In the genomic region with DNA sequence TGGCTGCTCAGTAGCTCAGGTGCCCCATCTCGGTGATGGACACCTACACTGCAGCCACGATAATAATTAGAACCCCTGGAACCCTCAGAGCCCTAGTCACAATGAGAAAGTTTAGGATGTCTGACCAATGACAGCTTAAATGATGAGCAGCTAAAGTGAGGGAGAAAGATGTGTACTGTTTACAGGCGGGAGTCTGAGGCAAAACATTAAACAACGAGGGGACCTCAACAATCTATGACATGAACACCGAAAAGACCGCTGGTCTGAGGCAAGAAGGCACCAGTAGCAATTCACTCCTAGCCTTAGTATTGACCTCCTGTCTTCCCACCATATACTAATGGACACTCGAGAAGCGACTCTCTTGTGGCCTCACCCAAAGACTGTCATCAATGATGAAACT, we compare ENCODE assay signal across 20 cellular contexts.
A peak's percentile ranks its signal among the peaks of the same experiment; 100 is the strongest.
DNase-seq lines count a peak whose midpoint lies in the region; TF ChIP-seq lines count a peak whose summit lies in the region.
"Had no signal": no experiment of that assay in that cellular context is flagged by ENCODE, and none has a peak within 500 bp of the region (broad histone marks: within the 10 kb centered on the region; RNA-seq: fewer than 3 reads in every experiment).

No MANE protein-coding gene starts in this region.

- TSS peak; percentile 90 for BruUV-seq in A673 (replicated peaks; lab: Mats Ljungman, UMichigan)

- TF ChIP-seq CTCF in A673 (conservative IDR thresholded peaks at IDR 0.05; ENCODE audit: low read depth, low read length) (no peak), brain (conservative IDR thresholded peaks at IDR 0.05) (no peak)

- H3K27ac Mint-ChIP-seq in brain, result peak overlapping the region; percentile 79 to 96 (median 93)
- H3K27ac Mint-ChIP-seq: B cell; naive thymus-derived CD4-positive, alpha-beta T cell; stimulated activated naive B cell treated with anti-CD40 and anti-IgM and Interleukin-4, amounts not matched to agents 10 μg/mL and 1 μg/mL and 100 μg/mL, for 72 hours; T-cell had no signal

- peaks cover 24% of the 10 kb centered on the region for H3K27me3 Mint-ChIP-seq in brain

- no peaks in the 10 kb centered on the region for H3K27me3 ChIP-seq in A673 (replicated peaks; ENCODE audit: insufficient read depth, low read depth, low read length, poor library complexity)
- H3K27me3 ChIP-seq in iPS-20b (ENCODE audit: insufficient read depth, low read length), result peaks cover 50% of the 10 kb centered on the region
- H3K27me3 ChIP-seq in neuron (ENCODE audit: insufficient read depth, low read length), result peaks cover 28% of the 10 kb centered on the region
- no peaks in the 10 kb centered on the region for H3K27me3 ChIP-seq in HAP-1 (ENCODE audit: low read depth)

- H3K4me3 Mint-ChIP-seq in brain, result peak overlapping the region; percentile 92 to 99 (median 97)
- H3K4me3 Mint-ChIP-seq: B cell; stimulated activated naive B cell treated with anti-CD40 and anti-IgM and Interleukin-4, amounts not matched to agents 10 μg/mL and 1 μg/mL and 100 μg/mL, for 72 hours; T-cell had no signal

- H3K4me1 ChIP-seq in A673 (ENCODE audit: insufficient read depth, low read length, poor library complexity, severe bottlenecking) (peaks cover 4% of the 10 kb centered on the region), iPS-20b (ENCODE audit: insufficient read depth, low read length) (peaks cover 4% of the 10 kb centered on the region; the same call in 1 of the 2 replicates), neuron (ENCODE audit: insufficient read depth, low read length) (peaks cover 11% of the 10 kb centered on the region), HAP-1 (no peaks in the 10 kb centered on the region)
- H3K4me1 ChIP-seq: transverse colon had no signal

- intact Hi-C loops in A673 (cut with micrococcal nuclease; ENCODE audit: unreplicated experiment), result loop anchor here (10.0 kb wide), 2 partner anchors 350 to 830 kb away; no protein-coding TSS in a partner anchor

- POLR2A ChIA-PET in A673 (lab: Charles Lee; ENCODE audit: low non-redundant PET), result no interaction called here

- H3K36me3 ChIP-seq in A673 (ENCODE audit: insufficient read depth, low read length, poor library complexity, severe bottlenecking), result no peaks in the 10 kb centered on the region
- no peaks in the 10 kb centered on the region for H3K36me3 ChIP-seq in iPS-20b (ENCODE audit: insufficient read depth, low read depth, low read length)
- no peaks in the 10 kb centered on the region for H3K36me3 ChIP-seq in neuron (ENCODE audit: insufficient read depth, low read length)
- H3K36me3 ChIP-seq in HAP-1 (replicated peaks), result no peaks in the 10 kb centered on the region
- H3K36me3 ChIP-seq: transverse colon had no signal

- H3K27ac ChIP-seq in A673 (ENCODE audit: low read depth, low read length, poor library complexity, severe bottlenecking) (peak overlapping the region; percentile 59), iPS-20b (ENCODE audit: low read length) (no peak overlapping the region)
- H3K27ac ChIP-seq: 22Rv1, HL-60, transverse colon had no signal

- DNase-seq in A673 (ENCODE audit: low spot score) (no peak), HAP-1 (ENCODE audit: low spot score in 2 of 2) (no peak), SW480 (ENCODE audit: low spot score) (no peak), ACHN (no peak), NCI-H1048 (lab: John Stamatoyannopoulos, UW) (no peak)
- DNase-seq: activated naive CD4-positive, alpha-beta T cell treated with Interleukin-2 at 50 U/mL for 16 hours; activated T-cell treated with anti-CD3 and anti-CD28 coated beads, Interleukin-2, amount 50 U/mL, for 48 hours; central memory CD4-positive, alpha-beta T cell; foreskin melanocyte; naive thymus-derived CD4-positive, alpha-beta T cell; SHP77 treated with DMSO at 0.1 percent for 48 hours; stimulated activated naive B cell treated with anti-CD40 and anti-IgM and Interleukin-4, amounts not matched to agents 10 μg/mL and 1 μg/mL and 100 μg/mL, for 72 hours; T-cell; transverse colon had no signal

- peak overlapping the region; percentile 75 for H3K4me3 ChIP-seq in A673 (ENCODE audit: low read depth, low read length, poor library complexity, severe bottlenecking)
- H3K4me3 ChIP-seq in iPS-20b (ENCODE audit: low read length), result peak overlapping the region; percentile 76; the same call in 1 of the 2 replicates
- H3K4me3 ChIP-seq in neuron (ENCODE audit: low read length), result no peak overlapping the region
- no peak overlapping the region for H3K4me3 ChIP-seq in HAP-1

- H3K4me1 Mint-ChIP-seq in brain, result peaks cover 38% of the 10 kb centered on the region
- H3K4me1 Mint-ChIP-seq: B cell; naive thymus-derived CD4-positive, alpha-beta T cell; stimulated activated naive B cell treated with anti-CD40 and anti-IgM and Interleukin-4, amounts not matched to agents 10 μg/mL and 1 μg/mL and 100 μg/mL, for 72 hours had no signal

- no peaks in the 10 kb centered on the region for H3K9me3 ChIP-seq in A673 (ENCODE audit: low read depth, low read length, poor library complexity, severe bottlenecking)
- H3K9me3 ChIP-seq in iPS-20b (ENCODE audit: insufficient read depth, low read depth, low read length), result no peaks in the 10 kb centered on the region
- no peaks in the 10 kb centered on the region for H3K9me3 ChIP-seq in neuron (ENCODE audit: low read length)
- H3K9me3 ChIP-seq in HAP-1, result no peaks in the 10 kb centered on the region
- H3K9me3 ChIP-seq: transverse colon had no signal

- peaks cover 1% of the 10 kb centered on the region for H3K36me3 Mint-ChIP-seq in brain
- H3K36me3 Mint-ChIP-seq: naive thymus-derived CD4-positive, alpha-beta T cell; stimulated activated naive B cell treated with anti-CD40 and anti-IgM and Interleukin-4, amounts not matched to agents 10 μg/mL and 1 μg/mL and 100 μg/mL, for 72 hours; T-cell had no signal

- in situ Hi-C loops in HAP-1 (cut with MboI; ENCODE audit: low sequenced_read_pairs), result no loop called here
- in situ Hi-C loops in ACHN (cut with HindIII; ENCODE audit: low pct_ligation_motif_present, low pct_unique_long_range_greater_than_20kb, low sequenced_read_pairs), result no loop called here

- CTCF ChIA-PET in A673 (lab: Charles Lee), result no interaction called here

- H2AFZ ChIP-seq in neuron (ENCODE audit: low read depth, low read length), result peak overlapping the region; percentile 66

- peak overlapping the region; percentile 40; the same call in 1 of the 2 replicates for H3K9ac ChIP-seq in iPS-20b (ENCODE audit: low read depth, low read length)

- peaks cover 0 to 2% (median 0%) of the 10 kb centered on the region in 5 experiments for H3K9me3 Mint-ChIP-seq in brain
- H3K9me3 Mint-ChIP-seq: stimulated activated naive B cell treated with anti-CD40 and anti-IgM and Interleukin-4, amounts not matched to agents 10 μg/mL and 1 μg/mL and 100 μg/mL, for 72 hours; T-cell had no signal

Comparison
In these comparisons a context has a peak if more than half of its experiments do, and no peak if none do; other contexts are left out.
1. H3K4me3 ChIP-seq: peak in A673 (single experiment) and iPS-20b (single experiment); none in neuron (single experiment) and HAP-1 (single experiment).